8 cellular contexts compared by ENCODE assay signal in genomic region chr6:149749082-149749593, GRCh38. TPM values are rescaled to one million over a fixed set of nuclear protein-coding genes. Genes with fewer than 3 reads are reported as not detected.
DNase-seq lines count a peak whose midpoint lies in the region; ATAC-seq and TF ChIP-seq lines count a peak whose summit lies in the region.
"Not testable (repeated sequence)": the region's sequence is repeated elsewhere in the genome, so short reads cannot be mapped to it uniquely, and the experiment has no call there.

No MANE protein-coding gene starts in this region.

- 1% methylated on average over 27 of the region's 38 CpGs for WGBS in hepatocyte (ENCODE audit: low lambda C conversion rate, missing lambda C conversion rate)

- H3K9me2 ChIP-seq in hepatocyte (replicated peaks; ENCODE audit: insufficient read depth): not testable (repeated sequence)

- H3K9me3 Mint-ChIP-seq in CD4-positive, CD25-positive, alpha-beta regulatory T cell; activated T-cell treated with anti-CD3 and anti-CD28 coated beads, Interleukin-2, amount 50 U/mL, for 24 hours; dendritic cell treated with granulocyte-macrophage colony-stimulating factor and Interleukin-4, amounts not matched to agents 40 ng/mL and 50 ng/mL, for 4 days; natural killer cell: not testable (repeated sequence)

- peak overlapping the region; percentile 88 for H3K4me2 ChIP-seq in hepatocyte

- peak overlapping the region; percentile 21 for H2AFZ ChIP-seq in hepatocyte

- H3K27me3 Mint-ChIP-seq in CD4-positive, CD25-positive, alpha-beta regulatory T cell; activated T-cell treated with anti-CD3 and anti-CD28 coated beads, Interleukin-2, amount 50 U/mL, for 24 hours; dendritic cell treated with granulocyte-macrophage colony-stimulating factor and Interleukin-4, amounts not matched to agents 40 ng/mL and 50 ng/mL, for 4 days; natural killer cell (ENCODE audit: low read depth in 2 of 2): not testable (repeated sequence)

- intact Hi-C loops in dendritic cell treated with granulocyte-macrophage colony-stimulating factor and Interleukin-4, amounts not matched to agents 40 ng/mL and 50 ng/mL, for 4 days (cut with micrococcal nuclease): loop anchor here (5.0 kb wide), 1 partner anchor 1643 kb away; the partner anchor contains the start of gene ZBTB2
- intact Hi-C loops in natural killer cell (cut with micrococcal nuclease): loop anchor here (5.0 to 10.0 kb wide), 2 partner anchors 186 to 202 kb away; partner anchors contain the start of gene PPIL4

- H3K4me1 ChIP-seq in CD4-positive, CD25-positive, alpha-beta regulatory T cell (ENCODE audit: control insufficient read depth, insufficient read depth, low read length, poor library complexity, severe bottlenecking): peaks cover 38% of the 10 kb centered on the region
- H3K4me1 ChIP-seq in hepatocyte (ENCODE audit: insufficient read depth): not testable (repeated sequence)
- H3K4me1 ChIP-seq in stomach smooth muscle (ENCODE audit: control insufficient read depth, insufficient read depth, low read length): peaks cover 22% of the 10 kb centered on the region

- not testable (repeated sequence) for DNase-seq in CD4-positive, CD25-positive, alpha-beta regulatory T cell; H7; LNCaP clone FGC (ENCODE audit: low read depth); activated T-cell treated with anti-CD3 and anti-CD28 coated beads, Interleukin-2, amount 50 U/mL, for 24 hours; hepatocyte (ENCODE audit: low spot score); natural killer cell

- TF ChIP-seq CTCF in LNCaP clone FGC (IDR thresholded peaks at IDR 0.05; ENCODE audit: control insufficient read depth, extremely low read depth, insufficient read depth); hepatocyte (IDR thresholded peaks at IDR 0.05; ENCODE audit: poor library complexity); natural killer cell (IDR thresholded peaks at IDR 0.05): not testable (repeated sequence)

- not testable (repeated sequence) for H3K27me3 ChIP-seq in CD4-positive, CD25-positive, alpha-beta regulatory T cell (ENCODE audit: control insufficient read depth, insufficient read depth, low read length); H7 (ENCODE audit: control insufficient read depth, insufficient read depth, low read length); hepatocyte; stomach smooth muscle (ENCODE audit: control insufficient read depth in 1 of 2, insufficient read depth in 2 of 2, low read length in 2 of 2)

- peaks cover 26 to 58% (median 37%) of the 10 kb centered on the region in 4 donors for H3K4me1 Mint-ChIP-seq in CD4-positive, CD25-positive, alpha-beta regulatory T cell
- peaks cover 46% of the 10 kb centered on the region for H3K4me1 Mint-ChIP-seq in activated T-cell treated with anti-CD3 and anti-CD28 coated beads, Interleukin-2, amount 50 U/mL, for 24 hours (ENCODE audit: low read depth)
- peaks cover 34% of the 10 kb centered on the region for H3K4me1 Mint-ChIP-seq in dendritic cell treated with granulocyte-macrophage colony-stimulating factor and Interleukin-4, amounts not matched to agents 40 ng/mL and 50 ng/mL, for 4 days (ENCODE audit: low read depth)
- H3K4me1 Mint-ChIP-seq in natural killer cell: peaks cover 25 to 31% of the 10 kb centered on the region in 2 donors

- not testable (repeated sequence) for H4K20me1 ChIP-seq in hepatocyte (ENCODE audit: insufficient read depth, poor library complexity, severe bottlenecking)

- peak overlapping the region; percentile 86 to 96 (median 92) for H3K4me3 Mint-ChIP-seq in CD4-positive, CD25-positive, alpha-beta regulatory T cell
- peak overlapping the region; percentile 91 for H3K4me3 Mint-ChIP-seq in activated T-cell treated with anti-CD3 and anti-CD28 coated beads, Interleukin-2, amount 50 U/mL, for 24 hours
- H3K4me3 Mint-ChIP-seq in dendritic cell treated with granulocyte-macrophage colony-stimulating factor and Interleukin-4, amounts not matched to agents 40 ng/mL and 50 ng/mL, for 4 days: peak overlapping the region; percentile 90
- H3K4me3 Mint-ChIP-seq in natural killer cell: peak overlapping the region; percentile 88

- H3K27ac ChIP-seq in CD4-positive, CD25-positive, alpha-beta regulatory T cell (ENCODE audit: insufficient read depth, low read length, poor library complexity, severe bottlenecking): peak overlapping the region; percentile 87
- H3K27ac ChIP-seq in hepatocyte (peak overlapping the region; percentile 97), stomach smooth muscle (ENCODE audit: low read length) (peak overlapping the region; percentile 70)

- H3K36me3 Mint-ChIP-seq in CD4-positive, CD25-positive, alpha-beta regulatory T cell; natural killer cell: not testable (repeated sequence)
- peaks cover 35% of the 10 kb centered on the region for H3K36me3 Mint-ChIP-seq in activated T-cell treated with anti-CD3 and anti-CD28 coated beads, Interleukin-2, amount 50 U/mL, for 24 hours (ENCODE audit: low read depth)
- H3K36me3 Mint-ChIP-seq in dendritic cell treated with granulocyte-macrophage colony-stimulating factor and Interleukin-4, amounts not matched to agents 40 ng/mL and 50 ng/mL, for 4 days (ENCODE audit: low read depth): peaks cover 20% of the 10 kb centered on the region

- not testable (repeated sequence) for H3K9me3 ChIP-seq in CD4-positive, CD25-positive, alpha-beta regulatory T cell (ENCODE audit: control insufficient read depth in 2 of 2, low read length in 2 of 2); hepatocyte (ENCODE audit: low read depth); stomach smooth muscle (ENCODE audit: control insufficient read depth in 2 of 2, low read length in 2 of 2)

- peak overlapping the region; percentile 69 to 89 for H3K9ac ChIP-seq in stomach smooth muscle (ENCODE audit: low read length in 2 of 2)

- not testable (repeated sequence) for H3K36me3 ChIP-seq in CD4-positive, CD25-positive, alpha-beta regulatory T cell (ENCODE audit: control insufficient read depth, insufficient read depth, low read length); H7 (replicated peaks; ENCODE audit: control insufficient read depth, insufficient read depth, low read length); hepatocyte (replicated peaks; ENCODE audit: insufficient read depth, low read depth); stomach smooth muscle (ENCODE audit: control insufficient read depth in 2 of 2, insufficient read depth in 2 of 2, low read length in 2 of 2)

- H3K4me3 ChIP-seq in CD4-positive, CD25-positive, alpha-beta regulatory T cell (ENCODE audit: low read depth, low read length): peak overlapping the region; percentile 42
- H3K4me3 ChIP-seq in H7 (ENCODE audit: insufficient read depth, low read depth, low read length) (peak overlapping the region; percentile 100), LNCaP clone FGC (ENCODE audit: low read depth, low read length) (peak overlapping the region; percentile 96), stomach smooth muscle (ENCODE audit: low read length in 2 of 2) (peak overlapping the region; percentile 75 to 93)
- not testable (repeated sequence) for H3K4me3 ChIP-seq in hepatocyte

- H3K79me2 ChIP-seq in hepatocyte: peaks cover 62% of the 10 kb centered on the region

- peak overlapping the region in 2 of 3 donors; percentile 68 to 83 for H3K27ac Mint-ChIP-seq in CD4-positive, CD25-positive, alpha-beta regulatory T cell
- peak overlapping the region; percentile 92 for H3K27ac Mint-ChIP-seq in activated T-cell treated with anti-CD3 and anti-CD28 coated beads, Interleukin-2, amount 50 U/mL, for 24 hours
- peak overlapping the region; percentile 94 for H3K27ac Mint-ChIP-seq in dendritic cell treated with granulocyte-macrophage colony-stimulating factor and Interleukin-4, amounts not matched to agents 40 ng/mL and 50 ng/mL, for 4 days
- peak overlapping the region; percentile 85 to 90 for H3K27ac Mint-ChIP-seq in natural killer cell

- not testable (repeated sequence) for ATAC-seq in CD4-positive, CD25-positive, alpha-beta regulatory T cell (ENCODE audit: low read depth in 2 of 2)
- peak in 1 of 3 donors; percentile 0 for ATAC-seq in natural killer cell

RNA-seq across cellular contexts. Expression of gene PCMT1, which starts 0.4 kb away (rescaled TPM):
- 44.8 TPM for total RNA-seq in CD4-positive, CD25-positive, alpha-beta regulatory T cell
- polyA plus RNA-seq in CD4-positive, CD25-positive, alpha-beta regulatory T cell: 100 to 1,000 TPM; 166 to 228 (median 175) TPM
- 104 and 118 TPM in 2 replicates for total RNA-seq in H7 (2014; rRNA removed; shearing (Covaris generic))
- total RNA-seq in hepatocyte (107 and 110 TPM in 2 replicates), natural killer cell (10 to 100 TPM; 31.7 to 53.6 (median 41.5) TPM)
- polyA plus RNA-seq in hepatocyte: 126 and 130 TPM in 2 replicates

RNA-seq across cellular contexts. Expression of gene NUP43, which starts 2.8 kb away (rescaled TPM):
- total RNA-seq in CD4-positive, CD25-positive, alpha-beta regulatory T cell: 22.4 TPM
- polyA plus RNA-seq in CD4-positive, CD25-positive, alpha-beta regulatory T cell: 10 to 100 TPM in 1 of 4 donors, 1 to 10 TPM in 3; 4.0 to 10.7 (median 5.6) TPM
- total RNA-seq in H7 (2014; rRNA removed; shearing (Covaris generic)): 64.0 and 70.1 TPM in 2 replicates
- total RNA-seq in hepatocyte (33.6 and 37.2 TPM in 2 replicates), natural killer cell (10 to 100 TPM; 20.8 to 33.4 (median 23.5) TPM)
- 7.0 and 9.8 TPM in 2 replicates for polyA plus RNA-seq in hepatocyte

RNA-seq across cellular contexts. Expression of gene LATS1, which starts 31.2 kb away (rescaled TPM):
- total RNA-seq in CD4-positive, CD25-positive, alpha-beta regulatory T cell: 40.9 TPM
- 10 to 100 TPM in 3 of 4 donors, 1 to 10 TPM in 1; 8.9 to 12.4 (median 12.1) TPM for polyA plus RNA-seq in CD4-positive, CD25-positive, alpha-beta regulatory T cell
- 13.5 and 15.2 TPM in 2 replicates for total RNA-seq in H7 (2014; rRNA removed; shearing (Covaris generic))
- total RNA-seq in hepatocyte (23.7 and 26.2 TPM in 2 replicates), natural killer cell (10 to 100 TPM; 37.9 to 52.5 (median 49.4) TPM)
- 6.6 and 7.9 TPM in 2 replicates for polyA plus RNA-seq in hepatocyte
